9 cellular contexts compared by ENCODE assay signal in the genomic region with DNA sequence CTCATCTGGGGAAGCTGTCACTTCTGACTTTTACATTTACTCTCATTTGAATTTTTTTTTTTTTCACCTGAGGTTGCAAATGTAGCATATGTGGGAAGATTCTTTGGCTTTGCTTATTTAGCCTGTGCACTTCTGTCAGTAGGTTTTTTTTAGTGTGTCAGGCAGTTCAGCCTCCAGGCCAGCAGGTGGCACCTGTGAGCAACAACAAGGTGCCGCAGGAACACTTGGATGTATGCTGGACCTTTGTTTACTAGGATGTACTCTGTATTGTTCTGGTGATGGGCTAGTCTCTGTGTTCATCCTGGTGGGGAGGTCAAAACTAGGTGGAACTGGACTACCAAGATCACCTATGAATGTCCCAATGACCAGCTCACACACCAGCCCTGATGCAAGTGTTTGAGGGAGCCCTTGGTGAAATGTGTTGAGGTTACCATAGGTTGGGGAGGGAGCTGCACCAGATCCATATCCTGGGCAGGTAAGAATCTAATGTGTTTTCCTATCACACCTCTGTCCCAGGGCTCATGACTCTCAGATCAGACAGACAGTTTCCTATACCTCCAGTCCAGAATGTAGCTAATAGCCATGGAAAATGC.
DNase-seq lines count a peak whose midpoint lies in the region; ATAC-seq, FAIRE-seq and TF ChIP-seq lines count a peak whose summit lies in the region.
"Had no signal": no experiment of that assay in that cellular context is flagged by ENCODE, and none has a peak within 500 bp of the region (broad histone marks: within the 10 kb centered on the region; RNA-seq: fewer than 3 reads in every experiment).

No MANE protein-coding gene starts in this region.

- H3K9me3 ChIP-seq in kidney (ENCODE audit: control insufficient read depth in 1 of 2, low read length in 2 of 2): peaks cover 0 to 7% of the 10 kb centered on the region in 2 donors

- no peak overlapping the region for H3K4me3 ChIP-seq in H7 (ENCODE audit: insufficient read depth, low read depth, low read length)
- H3K4me3 ChIP-seq in kidney (ENCODE audit: low read length in 2 of 2): no peak overlapping the region

- FAIRE-seq in kidney (lab: Jason Lieb, UNC) (no peak), frontal cortex (lab: Jason Lieb, UNC) (no peak)
- FAIRE-seq: A204.1 had no signal

- DNase-seq in DMS 273 (lab: John Stamatoyannopoulos, UW; ENCODE audit: unreplicated experiment) (peak; percentile 58), DMS 273 treated with DMSO at 0.1 percent for 48 hours (lab: John Stamatoyannopoulos, UW) (no peak), H7 (peak; percentile 2), OCI-M1 (lab: John Stamatoyannopoulos, UW) (peak; percentile 75), foreskin keratinocyte (no peak), GM19238 (ENCODE audit: insufficient read length, low spot score) (no peak), kidney (no peak), frontal cortex (ENCODE audit: low spot score in 2 of 2) (no peak)

- H3K27ac ChIP-seq in foreskin keratinocyte (no peak overlapping the region), kidney (ENCODE audit: low read depth in 2 of 2, low read length in 2 of 2) (no peak overlapping the region)

- ATAC-seq in foreskin keratinocyte: no peak

- intact Hi-C loops in kidney (cut with DNase I): no loop called here

- H3K27me3 ChIP-seq in H7 (ENCODE audit: control insufficient read depth, insufficient read depth, low read length) (no peaks in the 10 kb centered on the region), foreskin keratinocyte (no peaks in the 10 kb centered on the region)

- H3K36me3 ChIP-seq in H7 (replicated peaks; ENCODE audit: control insufficient read depth, insufficient read depth, low read length) (no peaks in the 10 kb centered on the region), kidney (ENCODE audit: control insufficient read depth in 1 of 2, insufficient read depth in 2 of 2, low read length in 2 of 2) (no peaks in the 10 kb centered on the region)

- no peak overlapping the region for H3K9ac ChIP-seq in kidney (ENCODE audit: low read length in 2 of 2)

- H3K4me1 ChIP-seq in foreskin keratinocyte (no peaks in the 10 kb centered on the region), kidney (ENCODE audit: control insufficient read depth in 1 of 2, insufficient read depth in 1 of 2, low read depth in 1 of 2, low read length in 2 of 2) (no peaks in the 10 kb centered on the region)

- TF ChIP-seq CTCF in foreskin keratinocyte (conservative IDR thresholded peaks at IDR 0.05) (peak; percentile 48), kidney (IDR thresholded peaks at IDR 0.05; ENCODE audit: borderline replicate concordance, extremely low read depth, insufficient read depth) (no peak)

Comparison
In these comparisons a context has a peak if more than half of its experiments do, and no peak if none do; other contexts are left out.
1. DNase-seq: peak in DMS 273 (single experiment), H7 (single experiment) and OCI-M1 (single experiment); none in DMS 273 treated with DMSO at 0.1 percent for 48 hours (single experiment), foreskin keratinocyte (0 of 2), GM19238 (single experiment), kidney (single experiment) and frontal cortex (0 of 2).